1 cellular context compared by ENCODE assay signal in genomic region chr1:22562584-22563551, GRCh38.
TF ChIP-seq lines count a peak whose summit lies in the region.

TSS of gene EPHA8 (plus strand) at chr1:22563489. CDS start at chr1:22563636, 147 bp downstream.

TF ChIP-seq in HEK293, 187 proteins besides CTCF, POLR2A, EP300 and RAD21 (continued from another document and continues in another):
- TF ChIP-seq ZNF785 (tag by site-specific recombination; IDR thresholded peaks at IDR 0.05) (no peak), ZNF629 (tag by site-specific recombination; IDR thresholded peaks at IDR 0.05) (no peak), ZNF266 (tag by site-specific recombination; IDR thresholded peaks at IDR 0.05; ENCODE audit: low read depth) (no peak), ZNF776 (tag by site-specific recombination; IDR thresholded peaks at IDR 0.05; ENCODE audit: borderline replicate concordance) (no peak), GLIS2 (tag by site-specific recombination; IDR thresholded peaks at IDR 0.05) (0 out of 2 replicates have a peak, but pooled peaks have one; percentile 24), ZNF473 (tag by site-specific recombination; IDR thresholded peaks at IDR 0.05) (no peak), ZBTB20 (tag by site-specific recombination; IDR thresholded peaks at IDR 0.05) (no peak), ZNF138 (tag by site-specific recombination; IDR thresholded peaks at IDR 0.05; ENCODE audit: borderline replicate concordance) (no peak), ZNF610 (tag by site-specific recombination; IDR thresholded peaks at IDR 0.05; ENCODE audit: borderline replicate concordance) (no peak), ZNF239 (tag by site-specific recombination; IDR thresholded peaks at IDR 0.05) (no peak), KLF9 (tag by site-specific recombination; IDR thresholded peaks at IDR 0.05; ENCODE audit: low read depth) (no peak; the same call in 1 of the 2 replicates), PRDM6 (tag by site-specific recombination; IDR thresholded peaks at IDR 0.05) (no peak), ZNF585B (tag by site-specific recombination; IDR thresholded peaks at IDR 0.05) (no peak), ZNF16 (tag by site-specific recombination; IDR thresholded peaks at IDR 0.05; ENCODE audit: low read depth) (no peak), ZNF311 (tag by site-specific recombination; IDR thresholded peaks at IDR 0.05; ENCODE audit: borderline replicate concordance) (no peak), ZNF670 (tag by site-specific recombination; IDR thresholded peaks at IDR 0.05; ENCODE audit: low read depth) (no peak), SALL2 (tag by site-specific recombination; IDR thresholded peaks at IDR 0.05; ENCODE audit: borderline replicate concordance) (no peak), ZNF423 (tag by site-specific recombination; IDR thresholded peaks at IDR 0.05) (no peak), EGR2 (tag by site-specific recombination; IDR thresholded peaks at IDR 0.05; ENCODE audit: low read depth) (0 out of 2 replicates have a peak, but pooled peaks have one; percentile 14), PRDM1 (tag by site-specific recombination; IDR thresholded peaks at IDR 0.05) (no peak), ZNF433 (tag by site-specific recombination; IDR thresholded peaks at IDR 0.05; ENCODE audit: low read depth) (no peak), GLI2 (tag by site-specific recombination; IDR thresholded peaks at IDR 0.05; ENCODE audit: borderline replicate concordance, low read depth) (no peak), ZNF48 (tag by site-specific recombination; IDR thresholded peaks at IDR 0.05) (no peak), ZNF596 (tag by site-specific recombination; IDR thresholded peaks at IDR 0.05) (0 out of 2 replicates have a peak, but pooled peaks have one; percentile 10), TRIM28 (IDR thresholded peaks at IDR 0.05; ENCODE audit: borderline replicate concordance, low read length) (no peak), ZNF830 (tag by site-specific recombination; IDR thresholded peaks at IDR 0.05; ENCODE audit: low read depth) (no peak), SP7 (tag by site-specific recombination; IDR thresholded peaks at IDR 0.05) (0 out of 2 replicates have a peak, but pooled peaks have one; percentile 19), ZNF274 (IDR thresholded peaks at IDR 0.05; ENCODE audit: low read length) (no peak), ZNF274 (tag by site-specific recombination; IDR thresholded peaks at IDR 0.05; ENCODE audit: borderline replicate concordance) (no peak), MEIS1 (CRISPR knock-in tag; IDR thresholded peaks at IDR 0.05; ENCODE audit: borderline replicate concordance) (no peak), ZNF394 (tag by site-specific recombination; IDR thresholded peaks at IDR 0.05; ENCODE audit: borderline replicate concordance) (no peak), ZBTB48 (tag by site-specific recombination; IDR thresholded peaks at IDR 0.05) (peak; percentile 33; the same call in 1 of the 2 replicates), ZNF398 (tag by site-specific recombination; IDR thresholded peaks at IDR 0.05) (no peak), KLF8 (tag by site-specific recombination; IDR thresholded peaks at IDR 0.05) (no peak), ZNF555 (tag by site-specific recombination; conservative IDR thresholded peaks at IDR 0.05) (no peak), ZFHX2 (tag by site-specific recombination; conservative IDR thresholded peaks at IDR 0.05) (peak; percentile 59), WT1 (tag by site-specific recombination; IDR thresholded peaks at IDR 0.05) (no peak), ZNF449 (tag by site-specific recombination; IDR thresholded peaks at IDR 0.05) (no peak), GLI4 (tag by site-specific recombination; IDR thresholded peaks at IDR 0.05) (no peak), REPIN1 (tag by site-specific recombination; IDR thresholded peaks at IDR 0.05; ENCODE audit: low read depth) (no peak), GLIS1 (tag by site-specific recombination; IDR thresholded peaks at IDR 0.05) (0 out of 2 replicates have a peak, but pooled peaks have one; percentile 26), RBAK (tag by site-specific recombination; IDR thresholded peaks at IDR 0.05) (no peak), PRDM4 (tag by site-specific recombination; IDR thresholded peaks at IDR 0.05) (no peak), ZNF248 (tag by site-specific recombination; IDR thresholded peaks at IDR 0.05) (no peak)
- TF ChIP-seq, protein P1, sequence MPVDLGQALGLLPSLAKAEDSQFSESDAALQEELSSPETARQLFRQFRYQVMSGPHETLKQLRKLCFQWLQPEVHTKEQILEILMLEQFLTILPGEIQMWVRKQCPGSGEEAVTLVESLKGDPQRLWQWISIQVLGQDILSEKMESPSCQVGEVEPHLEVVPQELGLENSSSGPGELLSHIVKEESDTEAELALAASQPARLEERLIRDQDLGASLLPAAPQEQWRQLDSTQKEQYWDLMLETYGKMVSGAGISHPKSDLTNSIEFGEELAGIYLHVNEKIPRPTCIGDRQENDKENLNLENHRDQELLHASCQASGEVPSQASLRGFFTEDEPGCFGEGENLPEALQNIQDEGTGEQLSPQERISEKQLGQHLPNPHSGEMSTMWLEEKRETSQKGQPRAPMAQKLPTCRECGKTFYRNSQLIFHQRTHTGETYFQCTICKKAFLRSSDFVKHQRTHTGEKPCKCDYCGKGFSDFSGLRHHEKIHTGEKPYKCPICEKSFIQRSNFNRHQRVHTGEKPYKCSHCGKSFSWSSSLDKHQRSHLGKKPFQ (tag by site-specific recombination; IDR thresholded peaks at IDR 0.05): no peak
- TF ChIP-seq, protein P2, sequence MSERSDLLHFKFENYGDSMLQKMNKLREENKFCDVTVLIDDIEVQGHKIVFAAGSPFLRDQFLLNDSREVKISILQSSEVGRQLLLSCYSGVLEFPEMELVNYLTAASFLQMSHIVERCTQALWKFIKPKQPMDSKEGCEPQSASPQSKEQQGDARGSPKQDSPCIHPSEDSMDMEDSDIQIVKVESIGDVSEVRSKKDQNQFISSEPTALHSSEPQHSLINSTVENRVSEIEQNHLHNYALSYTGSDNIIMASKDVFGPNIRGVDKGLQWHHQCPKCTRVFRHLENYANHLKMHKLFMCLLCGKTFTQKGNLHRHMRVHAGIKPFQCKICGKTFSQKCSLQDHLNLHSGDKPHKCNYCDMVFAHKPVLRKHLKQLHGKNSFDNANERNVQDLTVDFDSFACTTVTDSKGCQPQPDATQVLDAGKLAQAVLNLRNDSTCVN (tag by site-specific recombination; optimal IDR thresholded peaks at IDR 0.05): peak; percentile 63
- TF ChIP-seq, protein P3, sequence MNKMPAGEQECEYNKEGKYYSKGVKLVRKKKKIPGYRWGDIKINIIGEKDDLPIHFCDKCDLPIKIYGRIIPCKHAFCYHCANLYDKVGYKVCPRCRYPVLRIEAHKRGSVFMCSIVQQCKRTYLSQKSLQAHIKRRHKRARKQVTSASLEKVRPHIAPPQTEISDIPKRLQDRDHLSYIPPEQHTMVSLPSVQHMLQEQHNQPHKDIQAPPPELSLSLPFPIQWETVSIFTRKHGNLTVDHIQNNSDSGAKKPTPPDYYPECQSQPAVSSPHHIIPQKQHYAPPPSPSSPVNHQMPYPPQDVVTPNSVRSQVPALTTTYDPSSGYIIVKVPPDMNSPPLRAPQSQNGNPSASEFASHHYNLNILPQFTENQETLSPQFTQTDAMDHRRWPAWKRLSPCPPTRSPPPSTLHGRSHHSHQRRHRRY (tag by site-specific recombination; IDR thresholded peaks at IDR 0.05): no peak
- TF ChIP-seq, protein P4, sequence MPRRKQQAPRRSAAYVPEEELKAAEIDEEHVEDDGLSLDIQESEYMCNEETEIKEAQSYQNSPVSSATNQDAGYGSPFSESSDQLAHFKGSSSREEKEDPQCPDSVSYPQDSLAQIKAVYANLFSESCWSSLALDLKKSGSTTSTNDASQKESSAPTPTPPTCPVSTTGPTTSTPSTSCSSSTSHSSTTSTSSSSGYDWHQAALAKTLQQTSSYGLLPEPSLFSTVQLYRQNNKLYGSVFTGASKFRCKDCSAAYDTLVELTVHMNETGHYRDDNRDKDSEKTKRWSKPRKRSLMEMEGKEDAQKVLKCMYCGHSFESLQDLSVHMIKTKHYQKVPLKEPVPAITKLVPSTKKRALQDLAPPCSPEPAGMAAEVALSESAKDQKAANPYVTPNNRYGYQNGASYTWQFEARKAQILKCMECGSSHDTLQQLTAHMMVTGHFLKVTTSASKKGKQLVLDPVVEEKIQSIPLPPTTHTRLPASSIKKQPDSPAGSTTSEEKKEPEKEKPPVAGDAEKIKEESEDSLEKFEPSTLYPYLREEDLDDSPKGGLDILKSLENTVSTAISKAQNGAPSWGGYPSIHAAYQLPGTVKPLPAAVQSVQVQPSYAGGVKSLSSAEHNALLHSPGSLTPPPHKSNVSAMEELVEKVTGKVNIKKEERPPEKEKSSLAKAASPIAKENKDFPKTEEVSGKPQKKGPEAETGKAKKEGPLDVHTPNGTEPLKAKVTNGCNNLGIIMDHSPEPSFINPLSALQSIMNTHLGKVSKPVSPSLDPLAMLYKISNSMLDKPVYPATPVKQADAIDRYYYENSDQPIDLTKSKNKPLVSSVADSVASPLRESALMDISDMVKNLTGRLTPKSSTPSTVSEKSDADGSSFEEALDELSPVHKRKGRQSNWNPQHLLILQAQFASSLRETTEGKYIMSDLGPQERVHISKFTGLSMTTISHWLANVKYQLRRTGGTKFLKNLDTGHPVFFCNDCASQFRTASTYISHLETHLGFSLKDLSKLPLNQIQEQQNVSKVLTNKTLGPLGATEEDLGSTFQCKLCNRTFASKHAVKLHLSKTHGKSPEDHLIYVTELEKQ (tag by site-specific recombination; IDR thresholded peaks at IDR 0.05; ENCODE audit: borderline replicate concordance): no peak
- TF ChIP-seq, protein P5, sequence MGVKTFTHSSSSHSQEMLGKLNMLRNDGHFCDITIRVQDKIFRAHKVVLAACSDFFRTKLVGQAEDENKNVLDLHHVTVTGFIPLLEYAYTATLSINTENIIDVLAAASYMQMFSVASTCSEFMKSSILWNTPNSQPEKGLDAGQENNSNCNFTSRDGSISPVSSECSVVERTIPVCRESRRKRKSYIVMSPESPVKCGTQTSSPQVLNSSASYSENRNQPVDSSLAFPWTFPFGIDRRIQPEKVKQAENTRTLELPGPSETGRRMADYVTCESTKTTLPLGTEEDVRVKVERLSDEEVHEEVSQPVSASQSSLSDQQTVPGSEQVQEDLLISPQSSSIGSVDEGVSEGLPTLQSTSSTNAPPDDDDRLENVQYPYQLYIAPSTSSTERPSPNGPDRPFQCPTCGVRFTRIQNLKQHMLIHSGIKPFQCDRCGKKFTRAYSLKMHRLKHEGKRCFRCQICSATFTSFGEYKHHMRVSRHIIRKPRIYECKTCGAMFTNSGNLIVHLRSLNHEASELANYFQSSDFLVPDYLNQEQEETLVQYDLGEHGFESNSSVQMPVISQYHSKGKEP (tag by site-specific recombination; IDR thresholded peaks at IDR 0.05): no peak
